8 cellular contexts compared by ENCODE assay signal in the genomic region with DNA sequence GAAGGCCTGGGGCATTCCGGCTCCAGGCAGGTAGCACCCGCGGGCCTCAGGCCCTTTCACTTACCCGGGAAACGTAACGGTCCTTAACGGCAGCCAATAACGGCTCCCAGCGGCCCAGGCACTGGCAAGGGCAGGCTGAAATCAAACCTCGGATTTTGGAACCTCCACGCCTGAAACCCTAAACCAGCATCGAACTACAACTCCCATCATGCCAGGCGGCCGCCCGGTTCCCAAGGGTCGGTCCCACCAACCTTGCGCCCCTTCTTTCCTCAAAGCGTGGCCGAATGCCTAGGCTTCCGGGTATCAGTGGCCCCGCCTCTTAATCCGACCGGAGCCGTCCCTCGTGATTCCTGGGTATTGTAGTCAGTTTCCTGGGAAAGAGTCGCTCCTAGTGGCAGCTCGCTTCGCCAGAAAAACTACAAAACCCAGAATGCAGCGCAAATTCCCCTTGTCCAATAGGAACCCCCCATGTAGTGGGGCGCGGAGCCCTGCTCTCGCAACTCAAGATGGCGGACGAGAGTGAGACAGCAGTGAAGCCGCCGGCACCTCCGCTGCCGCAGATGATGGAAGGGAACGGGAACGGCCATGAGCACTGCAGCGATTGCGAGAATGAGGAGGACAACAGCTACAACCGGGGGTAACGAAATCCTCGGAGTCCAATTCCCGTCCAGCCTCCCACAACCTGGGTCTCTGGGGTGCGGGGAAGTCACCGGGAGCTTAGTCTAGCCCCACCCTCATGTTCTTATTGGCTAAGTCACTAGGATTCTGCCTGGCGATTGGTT. TPM values are rescaled to one million over a fixed set of nuclear protein-coding genes. Genes with fewer than 3 reads are reported as not detected.
DNase-seq lines count a peak whose midpoint lies in the region; ATAC-seq and TF ChIP-seq lines count a peak whose summit lies in the region.

A gene (plus strand): TSS at position 494 of the 782 bp plus-strand sequence. CDS start 13 bp downstream, at position 507.

- no peaks in the 10 kb centered on the region for H3K9me2 ChIP-seq in PC-9 (ENCODE audit: insufficient read depth)

- POLR2A ChIA-PET in PC-9 (lab: Charles Lee; ENCODE audit: unreplicated experiment) = interaction anchor here (0.5 to 1.0 kb wide), 7 partner anchors 10 to 315 kb away, joined by 3 to 9 read pairs (median 5); a partner anchor contains a TSS

- intact Hi-C loops in PC-9 (cut with micrococcal nuclease; ENCODE audit: unreplicated experiment) = no loop called here

- peaks cover 16% of the 10 kb centered on the region for H4K20me1 ChIP-seq in PC-9 (ENCODE audit: insufficient read depth)

- peak within 1 kb of the TSS; percentile 72 for H3K27ac ChIP-seq in PC-9

- H3K4me3 ChIP-seq in Jurkat, Clone E6-1 (ENCODE audit: low read length) = peak within 1 kb of the TSS; percentile 98
- H3K4me3 ChIP-seq in PC-9 (peak within 1 kb of the TSS; percentile 88), epithelial cell of proximal tubule (ENCODE audit: low read depth, low read length) (peak within 1 kb of the TSS; percentile 89)

- H3K79me2 ChIP-seq in PC-9 (ENCODE audit: low read depth) = peaks cover 67% of the 10 kb centered on the region

- BruUV-seq in PC-9 (replicated peaks; lab: Mats Ljungman, UMichigan) = no TSS peak

- H3K4me2 ChIP-seq in PC-9 = peak within 1 kb of the TSS; percentile 94

- TF ChIP-seq CTCF in PC-9 (conservative IDR thresholded peaks at IDR 0.05) (no peak), epithelial cell of proximal tubule (conservative IDR thresholded peaks at IDR 0.05; ENCODE audit: low read depth, low read length) (no peak)

- H3K27me3 ChIP-seq in PC-9 (ENCODE audit: insufficient read depth, low read depth) = no peaks in the 10 kb centered on the region

- peak; percentile 79 for ATAC-seq in GM21619 (IDR thresholded peaks at IDR 0.05; ENCODE audit: unreplicated experiment)

- no peaks in the 10 kb centered on the region for H3K9me3 ChIP-seq in PC-9 (ENCODE audit: insufficient read depth, low read depth)

- H3F3A ChIP-seq in PC-9 (ENCODE audit: insufficient read depth, low read depth) = peaks cover 10% of the 10 kb centered on the region; the same call in 1 of the 2 replicates

- peaks cover 22% of the 10 kb centered on the region for H3K4me1 ChIP-seq in PC-9 (replicated peaks; ENCODE audit: insufficient read depth)

- CTCF ChIA-PET in PC-9 (lab: Charles Lee) = interaction anchor here (0.7 kb wide), 1 partner anchor 51 kb away, joined by 3 read pairs; no protein-coding TSS in a partner anchor

- DNase-seq in DMS153 (lab: John Stamatoyannopoulos, UW) (peak; percentile 99), PC-9 (peak; percentile 94 to 97), epithelial cell of proximal tubule (ENCODE audit: low read depth) (peak; percentile 94), mucosa of gallbladder (ENCODE audit: low spot score) (peak; percentile 98)
- DNase-seq in Jurkat, Clone E6-1 (ENCODE audit: low read depth, low spot score) = peak; percentile 100
- peak; percentile 92 for DNase-seq in activated T-cell treated with anti-CD3 and anti-CD28 coated beads, Interleukin-2, amount 50 U/mL, for 1 hour
- peak; percentile 92 to 93 for DNase-seq in stimulated activated CD8-positive, alpha-beta memory T cell treated with anti-CD3 and anti-CD28 coated beads, Interleukin-4, amount 100 ng/mL, for 4 hours (ENCODE audit: low read depth in 2 of 2, low spot score in 1 of 2)

- H2AFZ ChIP-seq in PC-9 = peak within 1 kb of the TSS; percentile 95

- no peaks in the 10 kb centered on the region for H3K36me3 ChIP-seq in PC-9 (ENCODE audit: low read depth)

RNA-seq across cellular contexts. Expression of the gene that starts here (rescaled TPM):
- 180 TPM for polyA plus RNA-seq in Jurkat, Clone E6-1 (2012; ENCODE audit: insufficient read depth, insufficient read length)
- 103 and 132 TPM in 2 replicates for total RNA-seq in PC-9 (2021)
- 81.9 and 82.5 TPM in 2 replicates for total RNA-seq in epithelial cell of proximal tubule
- 109 TPM for total RNA-seq in mucosa of gallbladder

Comparison
In these comparisons a context has a peak if more than half of its experiments do, and no peak if none do; other contexts are left out.
1. Peak in every context shown above with its lines: DNase-seq, ATAC-seq, H3K4me3 ChIP-seq and H3K27ac ChIP-seq.